In the genomic region with DNA sequence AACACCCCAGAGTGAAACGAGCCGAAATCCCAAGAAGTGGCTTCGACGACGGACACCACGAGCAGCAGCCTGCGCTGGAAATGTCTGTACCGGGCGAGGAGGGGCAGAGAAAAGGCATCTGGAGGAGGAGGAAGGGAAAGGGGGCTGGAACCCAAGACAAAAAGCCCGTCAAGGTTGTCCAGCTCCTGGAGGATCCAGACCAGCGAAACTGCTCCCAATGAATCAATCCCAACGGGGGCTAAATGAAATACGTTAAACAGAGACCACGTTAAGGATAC, we compare ENCODE assay signal across 8 cellular contexts. TPM values are rescaled to one million over a fixed set of nuclear protein-coding genes. Genes with fewer than 3 reads are reported as not detected.
DNase-seq lines count a peak whose midpoint lies in the region; ATAC-seq and TF ChIP-seq lines count a peak whose summit lies in the region.

No MANE protein-coding gene starts in this region.

- ATAC-seq in GM19328 (IDR thresholded peaks at IDR 0.05; ENCODE audit: unreplicated experiment) (no peak), GM21423 (IDR thresholded peaks at IDR 0.05; ENCODE audit: unreplicated experiment) (no peak)

- peak overlapping the region; percentile 93 for H3K4me2 ChIP-seq in parathyroid adenoma (ENCODE audit: low read length)

- peaks cover 4% of the 10 kb centered on the region for H3K79me2 ChIP-seq in parathyroid adenoma

- peak; percentile 40 for DNase-seq in activated CD4-positive, alpha-beta T cell treated with anti-CD3 and anti-CD28 coated beads for 48 hours
- no peak for DNase-seq in activated CD4-positive, alpha-beta T cell treated with anti-CD3 and anti-CD28 coated beads, Interleukin-2, amount 50 U/mL, for 48 hours
- peak; percentile 6 for DNase-seq in activated T-helper 9 cell treated with anti-CD3 and anti-CD28 coated beads, Interleukin-2, amount 50 U/mL, for 16 hours (ENCODE audit: low read depth)
- DNase-seq in cardiac muscle cell (ENCODE audit: low read depth in 1 of 2, low spot score in 1 of 2), result peak in 1 of 2 donors; percentile 59

- H3K4me3 ChIP-seq in cardiac muscle cell (peak overlapping the region; percentile 94), parathyroid adenoma (ENCODE audit: low read depth, low read length) (peak overlapping the region; percentile 79)

- TF ChIP-seq CTCF in cardiac muscle cell (IDR thresholded peaks at IDR 0.05; ENCODE audit: low read depth, low read length) (no peak), parathyroid adenoma (IDR thresholded peaks at IDR 0.05) (no peak)

- H3K27me3 ChIP-seq in cardiac muscle cell (no peaks in the 10 kb centered on the region), parathyroid adenoma (ENCODE audit: control insufficient read depth, insufficient read depth, low read length) (no peaks in the 10 kb centered on the region)

- H3K4me1 ChIP-seq in cardiac muscle cell (ENCODE audit: low read depth) (peaks cover 21% of the 10 kb centered on the region), parathyroid adenoma (no peaks in the 10 kb centered on the region)

- peak overlapping the region; percentile 100 for H2AFZ ChIP-seq in parathyroid adenoma

- no peak overlapping the region for H3K9ac ChIP-seq in parathyroid adenoma

- H3K36me3 ChIP-seq in KOPT-K1 (ENCODE audit: insufficient read depth, low read length) (0 out of 2 replicates have a peak, but pooled peaks cover 5% of the 10 kb centered on the region), cardiac muscle cell (no peaks in the 10 kb centered on the region), parathyroid adenoma (ENCODE audit: control insufficient read depth, insufficient read depth, low read length) (no peaks in the 10 kb centered on the region)

- H3K9me3 ChIP-seq in KOPT-K1 (ENCODE audit: insufficient read depth, low read length, poor library complexity, severe bottlenecking) (no peaks in the 10 kb centered on the region), cardiac muscle cell (ENCODE audit: low read depth) (no peaks in the 10 kb centered on the region), parathyroid adenoma (ENCODE audit: control insufficient read depth, low read length) (no peaks in the 10 kb centered on the region)

- H3K27ac ChIP-seq in KOPT-K1 (ENCODE audit: low read depth, low read length, poor library complexity, severe bottlenecking) (peak overlapping the region; percentile 93), cardiac muscle cell (peak overlapping the region; percentile 91), parathyroid adenoma (peak overlapping the region; percentile 71)

RNA-seq across cellular contexts. Expression of a gene that starts 0.5 kb away (rescaled TPM):
- total RNA-seq in cardiac muscle cell, result 22.1 and 64.1 TPM in 2 replicates
- 40.6 and 45.1 TPM in 2 replicates for polyA plus RNA-seq in cardiac muscle cell

Comparison
In these comparisons a context has a peak if more than half of its experiments do, and no peak if none do; other contexts are left out.
1. DNase-seq: peak in activated CD4-positive, alpha-beta T cell treated with anti-CD3 and anti-CD28 coated beads for 48 hours (single experiment) and activated T-helper 9 cell treated with anti-CD3 and anti-CD28 coated beads, Interleukin-2, amount 50 U/mL, for 16 hours (single experiment); none in activated CD4-positive, alpha-beta T cell treated with anti-CD3 and anti-CD28 coated beads, Interleukin-2, amount 50 U/mL, for 48 hours (0 of 2).
2. Peak in every context shown above with its lines, with median percentiles within 50 percentile points of each other: H3K27ac ChIP-seq.